Comparison of ENCODE assay signal across 25 cellular contexts in genomic region chr7:3762146-3762831, GRCh38.
DNase-seq lines count a peak whose midpoint lies in the region; ATAC-seq and TF ChIP-seq lines count a peak whose summit lies in the region.
"Had no signal": no experiment of that assay in that cellular context is flagged by ENCODE, and none has a peak within 500 bp of the region (broad histone marks: within the 10 kb centered on the region; RNA-seq: fewer than 3 reads in every experiment).

No MANE protein-coding gene starts in this region.

- no peak overlapping the region for H3K23ac ChIP-seq in mesenchymal stem cell (ENCODE audit: low read length in 2 of 2)

- no peak; the same call in 1 of the 2 replicates for TF ChIP-seq RAD21 in SK-N-SH (IDR thresholded peaks at IDR 0.05; ENCODE audit: low read length)

- no peak overlapping the region for H2BK5ac ChIP-seq in mesenchymal stem cell (ENCODE audit: low read depth, low read length, poor library complexity, severe bottlenecking)

- H3K9ac ChIP-seq in SK-N-SH (no peak overlapping the region), mesenchymal stem cell (ENCODE audit: low read length) (peak overlapping the region; percentile 39)

- WGBS in SK-N-SH (ENCODE audit: low lambda C conversion rate): 66% methylated on average over 11 of the region's 11 CpGs
- 81% methylated on average over 9 of the region's 11 CpGs for WGBS in mesenchymal stem cell

- H3K36me3 ChIP-seq in SK-N-SH (replicated peaks in 1 of 2; ENCODE audit: control insufficient read depth in 1 of 2, insufficient read depth in 2 of 2, low read length in 1 of 2) (no peaks in the 10 kb centered on the region), RWPE2 (ENCODE audit: low read depth) (no peaks in the 10 kb centered on the region), mesenchymal stem cell (ENCODE audit: control insufficient read depth in 1 of 2, insufficient read depth in 2 of 2, low read depth in 1 of 2, low read length in 2 of 2) (no peaks in the 10 kb centered on the region)
- H3K36me3 ChIP-seq: adrenal gland, MG63, ovary, right atrium auricular region had no signal

- H3K9me3 ChIP-seq in SK-N-SH (no peaks in the 10 kb centered on the region), RWPE2 (ENCODE audit: severe bottlenecking) (no peaks in the 10 kb centered on the region), mesenchymal stem cell (ENCODE audit: control insufficient read depth, low read length) (no peaks in the 10 kb centered on the region)
- H3K9me3 ChIP-seq: adrenal gland, MG63, ovary, right atrium auricular region had no signal

- H3K4me3 Mint-ChIP-seq in nephron progenitor cell (no peak overlapping the region), mesothelial cell of epicardium (no peak overlapping the region)
- H3K4me3 Mint-ChIP-seq in activated CD4-positive, alpha-beta T cell treated with anti-CD3 and anti-CD28 coated beads, Interleukin-2, amount 10 ng/mL, durations not matched to agents 24 days and 14 days: no peak overlapping the region
- H3K4me3 Mint-ChIP-seq: activated CD8-positive, alpha-beta memory T cell treated with anti-CD3 and anti-CD28 coated beads, Interleukin-2, amount 10 ng/mL, durations not matched to agents 7 days and 5 days; CD8-positive, alpha-beta T cell; naive thymus-derived CD4-positive, alpha-beta T cell had no signal

- CTCF ChIA-PET in SK-N-SH (lab: Yijun Ruan, JAX): interaction anchor here (0.8 to 1.1 kb wide), 2 partner anchors 9 to 358 kb away, joined by 3 read pairs; no protein-coding TSS in a partner anchor

- H3K4me2 ChIP-seq in SK-N-SH: 0 out of 2 replicates have a peak overlapping the region, but pooled peaks have one; percentile 4
- no peak overlapping the region for H3K4me2 ChIP-seq in mesenchymal stem cell (ENCODE audit: low read length, poor library complexity, severe bottlenecking)

- no peaks in the 10 kb centered on the region for H3F3A ChIP-seq in SK-N-SH (replicated peaks; ENCODE audit: insufficient read depth)

- H2BK12ac ChIP-seq in mesenchymal stem cell (ENCODE audit: low read length in 2 of 2): no peak overlapping the region

- TF ChIP-seq CTCF in SK-N-SH (IDR thresholded peaks at IDR 0.05) (no peak), RWPE2 (IDR thresholded peaks at IDR 0.05; ENCODE audit: poor library complexity, severe bottlenecking) (no peak), nephron progenitor cell (IDR thresholded peaks at IDR 0.05) (no peak), mesothelial cell of epicardium (IDR thresholded peaks at IDR 0.05; ENCODE audit: unreplicated experiment) (no peak)

- H3K79me1 ChIP-seq in mesenchymal stem cell (replicated peaks; ENCODE audit: low read length, poor library complexity, severe bottlenecking): peaks cover 1% of the 10 kb centered on the region

- no peak overlapping the region for H2BK15ac ChIP-seq in mesenchymal stem cell (ENCODE audit: low read depth, poor library complexity, severe bottlenecking)

- no peak overlapping the region for H3K14ac ChIP-seq in mesenchymal stem cell (ENCODE audit: low read length in 2 of 2)

- H3K4me1 Mint-ChIP-seq in nephron progenitor cell (no peaks in the 10 kb centered on the region), mesothelial cell of epicardium (peaks cover 6% of the 10 kb centered on the region)
- no peaks in the 10 kb centered on the region for H3K4me1 Mint-ChIP-seq in activated CD4-positive, alpha-beta T cell treated with anti-CD3 and anti-CD28 coated beads, Interleukin-2, amount 10 ng/mL, durations not matched to agents 24 days and 14 days
- H3K4me1 Mint-ChIP-seq: activated CD8-positive, alpha-beta memory T cell treated with anti-CD3 and anti-CD28 coated beads, Interleukin-2, amount 10 ng/mL, durations not matched to agents 7 days and 5 days; naive thymus-derived CD4-positive, alpha-beta T cell had no signal

- no peak overlapping the region for H2BK120ac ChIP-seq in mesenchymal stem cell (ENCODE audit: low read depth, low read length)

- H3K4me3 ChIP-seq in SK-N-SH (ENCODE audit: low read depth in 2 of 2, low read length in 1 of 2) (no peak overlapping the region), RWPE2 (ENCODE audit: severe bottlenecking) (no peak overlapping the region), mesenchymal stem cell (ENCODE audit: insufficient read depth in 1 of 2, low read depth in 1 of 2, low read length in 2 of 2) (no peak overlapping the region)
- H3K4me3 ChIP-seq: adrenal gland, MG63, ovary, right atrium auricular region had no signal

- intact Hi-C loops in activated CD4-positive, alpha-beta T cell treated with anti-CD3 and anti-CD28 coated beads, Interleukin-2, amount 10 ng/mL, durations not matched to agents 24 days and 14 days (cut with micrococcal nuclease): no loop called here

- H3K27ac ChIP-seq in SK-N-SH (ENCODE audit: low read depth in 2 of 2, low read length in 1 of 2): peak overlapping the region in 1 of 2 experiments; percentile 60; a peak in 2 of 4 replicates
- peak overlapping the region; percentile 21 for H3K27ac ChIP-seq in RWPE2 (ENCODE audit: poor library complexity, severe bottlenecking)
- no peak overlapping the region for H3K27ac ChIP-seq in mesenchymal stem cell (ENCODE audit: low read length, poor library complexity, severe bottlenecking)
- H3K27ac ChIP-seq: adrenal gland, ovary, right atrium auricular region had no signal

- H2AFZ ChIP-seq in SK-N-SH (ENCODE audit: low read depth) (no peak overlapping the region), mesenchymal stem cell (ENCODE audit: low read depth, low read length) (no peak overlapping the region)

- H3K9me2 ChIP-seq in SK-N-SH: no peaks in the 10 kb centered on the region

- no peak overlapping the region for H3K4ac ChIP-seq in mesenchymal stem cell (ENCODE audit: low read depth in 1 of 2, low read length in 2 of 2)

- H4K8ac ChIP-seq in mesenchymal stem cell (ENCODE audit: low read length): no peak overlapping the region

- H4K20me1 ChIP-seq in SK-N-SH (ENCODE audit: insufficient read depth): no peaks in the 10 kb centered on the region

- H3K27me3 Mint-ChIP-seq in nephron progenitor cell (ENCODE audit: low read depth, poor library complexity): no peaks in the 10 kb centered on the region
- H3K27me3 Mint-ChIP-seq in mesothelial cell of epicardium (ENCODE audit: low read depth): no peaks in the 10 kb centered on the region
- no peaks in the 10 kb centered on the region for H3K27me3 Mint-ChIP-seq in activated CD4-positive, alpha-beta T cell treated with anti-CD3 and anti-CD28 coated beads, Interleukin-2, amount 10 ng/mL, durations not matched to agents 24 days and 14 days

- H3K9me3 Mint-ChIP-seq in nephron progenitor cell (peaks cover 15% of the 10 kb centered on the region), mesothelial cell of epicardium (no peaks in the 10 kb centered on the region)
- H3K9me3 Mint-ChIP-seq in activated CD4-positive, alpha-beta T cell treated with anti-CD3 and anti-CD28 coated beads, Interleukin-2, amount 10 ng/mL, durations not matched to agents 24 days and 14 days: no peaks in the 10 kb centered on the region
- H3K9me3 Mint-ChIP-seq: CD8-positive, alpha-beta T cell; naive thymus-derived CD4-positive, alpha-beta T cell had no signal

- H3K27ac Mint-ChIP-seq in nephron progenitor cell (no peak overlapping the region), mesothelial cell of epicardium (no peak overlapping the region)
- no peak overlapping the region for H3K27ac Mint-ChIP-seq in activated CD4-positive, alpha-beta T cell treated with anti-CD3 and anti-CD28 coated beads, Interleukin-2, amount 10 ng/mL, durations not matched to agents 24 days and 14 days
- H3K27ac Mint-ChIP-seq: activated CD8-positive, alpha-beta memory T cell treated with anti-CD3 and anti-CD28 coated beads, Interleukin-2, amount 10 ng/mL, durations not matched to agents 7 days and 5 days; CD8-positive, alpha-beta T cell; naive thymus-derived CD4-positive, alpha-beta T cell had no signal

- TF ChIP-seq EP300 in SK-N-SH (IDR thresholded peaks at IDR 0.05; ENCODE audit: borderline replicate concordance in 1 of 2, low read depth in 1 of 2, low read length in 1 of 2): no peak

- H3K36me3 Mint-ChIP-seq in nephron progenitor cell (ENCODE audit: low read depth) (peaks cover 4% of the 10 kb centered on the region), mesothelial cell of epicardium (no peaks in the 10 kb centered on the region)
- H3K36me3 Mint-ChIP-seq in activated CD4-positive, alpha-beta T cell treated with anti-CD3 and anti-CD28 coated beads, Interleukin-2, amount 10 ng/mL, durations not matched to agents 24 days and 14 days (ENCODE audit: low read depth): no peaks in the 10 kb centered on the region
- H3K36me3 Mint-ChIP-seq: activated CD8-positive, alpha-beta memory T cell treated with anti-CD3 and anti-CD28 coated beads, Interleukin-2, amount 10 ng/mL, durations not matched to agents 7 days and 5 days; CD8-positive, alpha-beta T cell; naive thymus-derived CD4-positive, alpha-beta T cell had no signal

- no peak overlapping the region for H3K18ac ChIP-seq in mesenchymal stem cell (ENCODE audit: low read depth in 1 of 2, low read length in 2 of 2)

- POLR2A ChIA-PET in SK-N-SH (lab: Yijun Ruan, JAX): no interaction called here

- H3K4me1 ChIP-seq in SK-N-SH (ENCODE audit: control insufficient read depth in 1 of 2, insufficient read depth in 2 of 2, low read depth in 1 of 2, low read length in 1 of 2) (peaks cover 0 to 10% of the 10 kb centered on the region in 2 experiments; a peak in 2 of 4 replicates), RWPE2 (ENCODE audit: insufficient read depth, poor library complexity, severe bottlenecking) (peaks cover 16% of the 10 kb centered on the region), mesenchymal stem cell (ENCODE audit: control insufficient read depth, insufficient read depth, low read depth, low read length) (peaks cover 2% of the 10 kb centered on the region)
- H3K4me1 ChIP-seq: adrenal gland, right atrium auricular region had no signal

- no peak for ATAC-seq in SK-N-SH treated with all-trans-retinoic acid at 6 μM for 48 hours
- no peak for ATAC-seq in RWPE2 (ENCODE audit: low read depth)
- no peak for ATAC-seq in GM18867 (IDR thresholded peaks at IDR 0.05; ENCODE audit: unreplicated experiment)
- ATAC-seq: activated CD8-positive, alpha-beta memory T cell treated with anti-CD3 and anti-CD28 coated beads, Interleukin-2, amount 10 ng/mL, durations not matched to agents 7 days and 5 days; CD8-positive, alpha-beta T cell; left ventricle myocardium superior; naive thymus-derived CD4-positive, alpha-beta T cell had no signal

- DNase-seq in SK-N-SH (no peak), RWPE2 (ENCODE audit: low spot score) (no peak), mesenchymal stem cell (no peak), nephron progenitor cell (no peak), mesothelial cell of epicardium (ENCODE audit: low spot score in 2 of 2, unreplicated experiment in 2 of 2) (no peak)
- DNase-seq in activated CD4-positive, alpha-beta T cell treated with anti-CD3 and anti-CD28 coated beads, Interleukin-2, amount 10 ng/mL, durations not matched to agents 24 days and 14 days: no peak
- DNase-seq: 8988T; activated CD4-positive, alpha-beta T cell treated with anti-CD3 and anti-CD28 coated beads, Interleukin-2, amount 50 U/mL, for 1 hour; activated CD8-positive, alpha-beta memory T cell treated with anti-CD3 and anti-CD28 coated beads, Interleukin-2, amount 10 ng/mL, durations not matched to agents 7 days and 5 days; activated T-cell treated with anti-CD3 and anti-CD28 coated beads, Interleukin-2, amount 50 U/mL, for 48 hours; adrenal gland; AML-193; CD8-positive, alpha-beta T cell; KG1; left ventricle myocardium superior; MG63; naive thymus-derived CD4-positive, alpha-beta T cell; NCI-H2029 treated with DMSO at 0.1 percent for 48 hours; NCI-H2227 treated with DMSO at 0.1 percent for 48 hours; ovary; substantia nigra; SW 1271 had no signal

- no peaks in the 10 kb centered on the region for H3K79me2 ChIP-seq in SK-N-SH (ENCODE audit: insufficient read depth)

- no peak overlapping the region for H2AK5ac ChIP-seq in mesenchymal stem cell (ENCODE audit: low read length, severe bottlenecking)

- no peak overlapping the region for H4K91ac ChIP-seq in mesenchymal stem cell (ENCODE audit: low read length)

- H3K27me3 ChIP-seq in SK-N-SH (ENCODE audit: insufficient read depth): no peaks in the 10 kb centered on the region
- H3K27me3 ChIP-seq in RWPE2 (ENCODE audit: insufficient read depth, poor library complexity, severe bottlenecking): no peaks in the 10 kb centered on the region
- H3K27me3 ChIP-seq in mesenchymal stem cell (ENCODE audit: control insufficient read depth in 1 of 2, insufficient read depth in 1 of 2, low read length in 2 of 2): no peaks in the 10 kb centered on the region
- H3K27me3 ChIP-seq: adrenal gland, MG63, ovary, right atrium auricular region had no signal
